Comparison of ENCODE assay signal across 1 cellular context in genomic region chr6:30184417-30185031, GRCh38.
TF ChIP-seq lines count a peak whose summit lies in the region.

No MANE protein-coding gene starts in this region.

TF ChIP-seq in GM12878, 131 proteins besides CTCF, POLR2A, EP300 and RAD21:
- TF ChIP-seq ZNF687 (IDR thresholded peaks at IDR 0.05) (no peak), POLR2AphosphoS5 (IDR thresholded peaks at IDR 0.05; ENCODE audit: low read length) (peak; percentile 51; the same call in 1 of the 2 replicates)
